Comparison of ENCODE assay signal across 9 cellular contexts in genomic region chr6:38715016-38715809, GRCh38. TPM values are rescaled to one million over a fixed set of nuclear protein-coding genes. Genes with fewer than 3 reads are reported as not detected.
DNase-seq lines count a peak whose midpoint lies in the region; TF ChIP-seq lines count a peak whose summit lies in the region.
"Had no signal": no experiment of that assay in that cellular context is flagged by ENCODE, and none has a peak within 500 bp of the region (broad histone marks: within the 10 kb centered on the region; RNA-seq: fewer than 3 reads in every experiment).

DNAH8 (plus strand) TSS chr6:38715311; CDS start chr6:38722810, 7,499 bp downstream.

- peaks cover 26% of the 10 kb centered on the region for H3K27me3 Mint-ChIP-seq in activated CD4-positive, alpha-beta memory T cell treated with anti-CD3 and anti-CD28 coated beads, Interleukin-2, amount 10 ng/mL, durations not matched to agents 7 days and 5 days

- POLR2A ChIA-PET in activated CD4-positive, alpha-beta memory T cell treated with anti-CD3 and anti-CD28 coated beads, Interleukin-2, amount 10 ng/mL, durations not matched to agents 7 days and 5 days (lab: Charles Lee): interaction anchor here (1.0 to 4.0 kb wide), 7 partner anchors 10 to 1017 kb away, joined by 3 to 80 read pairs (median 4); partner anchors contain the start of genes BTBD9, GLO1, MDGA1 and ZFAND3

- DNase-seq in GM06990 (ENCODE audit: extremely low read depth, insufficient read length): no peak
- DNase-seq in activated CD4-positive, alpha-beta memory T cell treated with anti-CD3 and anti-CD28 coated beads, Interleukin-2, amount 10 ng/mL, durations not matched to agents 7 days and 5 days: no peak
- DNase-seq in fibroblast of pulmonary artery (ENCODE audit: low read depth): no peak
- no peak for DNase-seq in retinal pigment epithelial cell (ENCODE audit: low read depth)
- DNase-seq in RKO (ENCODE audit: low spot score): no peak
- DNase-seq in GM10266 (ENCODE audit: extremely low spot score): no peak
- no peak for DNase-seq in SKM-1 (lab: John Stamatoyannopoulos, UW; ENCODE audit: unreplicated experiment)
- DNase-seq in NCI-H446 treated with DMSO at 0.1 percent for 48 hours (lab: John Stamatoyannopoulos, UW): no peak

- H3K27ac Mint-ChIP-seq in activated CD4-positive, alpha-beta memory T cell treated with anti-CD3 and anti-CD28 coated beads, Interleukin-2, amount 10 ng/mL, durations not matched to agents 7 days and 5 days: peak within 1 kb of the TSS; percentile 91

- H3K4me3 Mint-ChIP-seq in activated CD4-positive, alpha-beta memory T cell treated with anti-CD3 and anti-CD28 coated beads, Interleukin-2, amount 10 ng/mL, durations not matched to agents 7 days and 5 days: peak within 1 kb of the TSS; percentile 22

- H3K27me3 ChIP-seq in GM06990 (replicated peaks; ENCODE audit: control insufficient read depth, insufficient read depth, low read length): no peaks in the 10 kb centered on the region; the same call in 1 of the 2 replicates

- TF ChIP-seq CTCF in GM06990 (IDR thresholded peaks at IDR 0.05; ENCODE audit: insufficient read depth, low read length, poor library complexity, severe bottlenecking) (no peak), fibroblast of pulmonary artery (IDR thresholded peaks at IDR 0.05; ENCODE audit: low read length, missing control alignments) (no peak), retinal pigment epithelial cell (conservative IDR thresholded peaks at IDR 0.05; ENCODE audit: low read depth, low read length) (no peak), GM10266 (IDR thresholded peaks at IDR 0.05; ENCODE audit: control insufficient read depth, insufficient read depth, low read depth, missing control alignments) (no peak)

- H3K4me3 ChIP-seq in GM06990 (replicated peaks; ENCODE audit: low read depth, low read length): peak within 1 kb of the TSS; percentile 36
- H3K4me3 ChIP-seq in fibroblast of pulmonary artery (replicated peaks; ENCODE audit: low read depth, low read length): peak within 1 kb of the TSS; percentile 42
- H3K4me3 ChIP-seq in retinal pigment epithelial cell (ENCODE audit: low read length): peak within 1 kb of the TSS; percentile 37

- peaks cover 11% of the 10 kb centered on the region for H3K36me3 Mint-ChIP-seq in activated CD4-positive, alpha-beta memory T cell treated with anti-CD3 and anti-CD28 coated beads, Interleukin-2, amount 10 ng/mL, durations not matched to agents 7 days and 5 days (ENCODE audit: low read depth)

- H3K9me3 Mint-ChIP-seq in activated CD4-positive, alpha-beta memory T cell treated with anti-CD3 and anti-CD28 coated beads, Interleukin-2, amount 10 ng/mL, durations not matched to agents 7 days and 5 days: peaks cover under 1% of the 10 kb centered on the region

- H3K36me3 ChIP-seq in GM06990 (ENCODE audit: control insufficient read depth, insufficient read depth, low read length): no peaks in the 10 kb centered on the region

- H3K4me1 Mint-ChIP-seq in activated CD4-positive, alpha-beta memory T cell treated with anti-CD3 and anti-CD28 coated beads, Interleukin-2, amount 10 ng/mL, durations not matched to agents 7 days and 5 days: peaks cover 40% of the 10 kb centered on the region

- CTCF ChIA-PET in activated CD4-positive, alpha-beta memory T cell treated with anti-CD3 and anti-CD28 coated beads, Interleukin-2, amount 10 ng/mL, durations not matched to agents 7 days and 5 days (lab: Charles Lee): interaction anchor here (1.3 to 3.0 kb wide), 2 partner anchors 9 to 12 kb away, joined by 6 to 19 read pairs; partner anchors contain the start of gene GLO1

RNA-seq across cellular contexts. Expression of gene DNAH8, which starts in this region (rescaled TPM):
- under 1 TPM; 0.03 to 0.05 TPM for total RNA-seq in activated CD4-positive, alpha-beta memory T cell treated with anti-CD3 and anti-CD28 coated beads, Interleukin-2, amount 10 ng/mL, durations not matched to agents 7 days and 5 days
- total RNA-seq: HT1080 had no signal
